In genomic region chr12:94545937-94546771, GRCh38 we compare ENCODE assay signal across 8 cellular contexts.
DNase-seq lines count a peak whose midpoint lies in the region; ATAC-seq and TF ChIP-seq lines count a peak whose summit lies in the region.

No MANE protein-coding gene starts in this region.

- H2AFZ ChIP-seq in OCI-LY1 (ENCODE audit: low read length) = no peak overlapping the region

- DNase-seq in DMS 273 (lab: John Stamatoyannopoulos, UW; ENCODE audit: unreplicated experiment) (peak; percentile 78), DMS 273 treated with DMSO at 0.1 percent for 48 hours (lab: John Stamatoyannopoulos, UW) (no peak), ecto neural progenitor cell (ENCODE audit: low spot score) (peak; percentile 73), lower lobe of right lung (peak; percentile 53), vagina (ENCODE audit: extremely low spot score in 2 of 2) (no peak)
- no peak for DNase-seq in activated CD4-positive, CD25-positive, alpha-beta regulatory T cell treated with anti-CD3 and anti-CD28 coated beads, Interleukin-2, amount 50 U/mL, for 72 hours

- no peak overlapping the region for H3K27ac ChIP-seq in OCI-LY1 (ENCODE audit: low read depth, low read length, poor library complexity, severe bottlenecking)
- no peak overlapping the region for H3K27ac ChIP-seq in lower lobe of right lung
- H3K27ac ChIP-seq in vagina = no peak overlapping the region

- H3K4me3 ChIP-seq in OCI-LY1 (ENCODE audit: low read depth, low read length, poor library complexity, severe bottlenecking) (no peak overlapping the region), lower lobe of right lung (no peak overlapping the region), vagina (no peak overlapping the region)

- H3K27me3 ChIP-seq in OCI-LY1 (ENCODE audit: insufficient read depth, low read length) = 0 out of 2 replicates have a peak, but pooled peaks cover 4% of the 10 kb centered on the region
- H3K27me3 ChIP-seq in lower lobe of right lung (ENCODE audit: low read depth) = no peaks in the 10 kb centered on the region
- no peaks in the 10 kb centered on the region for H3K27me3 ChIP-seq in vagina

- H3K4me2 ChIP-seq in OCI-LY1 (ENCODE audit: low read length) = no peak overlapping the region

- H3K9me2 ChIP-seq in OCI-LY1 (ENCODE audit: low read depth, low read length) = no peaks in the 10 kb centered on the region

- intact Hi-C loops in lower lobe of right lung (cut with DNase I) (no loop called here), vagina (cut with DNase I) (no loop called here)

- H3K9ac ChIP-seq in OCI-LY1 (ENCODE audit: low read length) = no peak overlapping the region

- H3K36me3 ChIP-seq in OCI-LY1 (ENCODE audit: insufficient read depth, low read length) = no peaks in the 10 kb centered on the region
- no peaks in the 10 kb centered on the region for H3K36me3 ChIP-seq in lower lobe of right lung
- H3K36me3 ChIP-seq in vagina = no peaks in the 10 kb centered on the region

- no peak for TF ChIP-seq POLR2A in vagina (IDR thresholded peaks at IDR 0.05)

- peaks cover 7% of the 10 kb centered on the region; the same call in 1 of the 2 replicates for H3K9me3 ChIP-seq in OCI-LY1 (ENCODE audit: low read length)
- no peaks in the 10 kb centered on the region for H3K9me3 ChIP-seq in lower lobe of right lung
- no peaks in the 10 kb centered on the region for H3K9me3 ChIP-seq in vagina

- H3K4me1 ChIP-seq in OCI-LY1 (ENCODE audit: insufficient read depth, low read length, severe bottlenecking) (no peaks in the 10 kb centered on the region), lower lobe of right lung (no peaks in the 10 kb centered on the region), vagina (no peaks in the 10 kb centered on the region)

- H3K79me2 ChIP-seq in OCI-LY1 (ENCODE audit: insufficient read depth, low read length) = no peaks in the 10 kb centered on the region

- no peaks in the 10 kb centered on the region for H3F3A ChIP-seq in OCI-LY1 (ENCODE audit: insufficient read depth, low read length)

- ATAC-seq in HG02852 (IDR thresholded peaks at IDR 0.05; ENCODE audit: unreplicated experiment) (peak; percentile 69), lower lobe of right lung (peak; percentile 93 to 95)

- no peaks in the 10 kb centered on the region for H4K20me1 ChIP-seq in OCI-LY1 (ENCODE audit: insufficient read depth, low read length)

- peak; percentile 31; the same call in 1 of the 2 replicates for TF ChIP-seq CTCF in OCI-LY1 (IDR thresholded peaks at IDR 0.05; ENCODE audit: low read length)
- TF ChIP-seq CTCF in lower lobe of right lung (IDR thresholded peaks at IDR 0.05) = peak; percentile 81
- peak; percentile 45 to 71 (median 63) for TF ChIP-seq CTCF in vagina (IDR thresholded peaks at IDR 0.05)

Comparison
In these comparisons a context has a peak if more than half of its experiments do, and no peak if none do; other contexts are left out.
1. DNase-seq: peak in DMS 273 (single experiment), ecto neural progenitor cell (single experiment) and lower lobe of right lung (single experiment); none in DMS 273 treated with DMSO at 0.1 percent for 48 hours (single experiment), vagina (0 of 2) and activated CD4-positive, CD25-positive, alpha-beta regulatory T cell treated with anti-CD3 and anti-CD28 coated beads, Interleukin-2, amount 50 U/mL, for 72 hours (single experiment).
2. CTCF ChIP-seq: peak in every context shown above with its lines; median percentile 81 in lower lobe of right lung; 63 in vagina; 31 in OCI-LY1.